Comparison of ENCODE assay signal across 20 cellular contexts in the genomic region with DNA sequence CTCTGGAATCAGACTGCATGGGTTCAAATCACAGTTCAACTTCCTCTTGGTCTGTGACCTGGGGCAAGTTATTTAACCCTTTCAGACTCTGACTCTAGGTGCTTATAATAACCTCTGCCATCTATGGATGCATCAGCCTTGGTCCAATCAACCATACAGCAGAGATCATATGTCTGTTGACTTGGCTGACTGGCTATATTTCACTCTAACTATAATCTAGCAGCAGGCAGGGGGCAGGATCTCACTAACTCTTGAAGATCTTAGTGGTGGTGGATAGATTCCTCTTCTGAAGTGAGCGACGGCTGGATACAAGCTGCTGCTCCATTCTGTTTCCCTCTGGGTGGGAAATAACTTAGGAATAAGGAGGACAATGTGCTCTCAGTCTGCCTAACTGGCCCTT.
A peak's percentile ranks its signal among the peaks of the same experiment; 100 is the strongest.
DNase-seq lines count a peak whose midpoint lies in the region; ATAC-seq, FAIRE-seq and TF ChIP-seq lines count a peak whose summit lies in the region.
"Had no signal": no experiment of that assay in that cellular context is flagged by ENCODE, and none has a peak within 500 bp of the region (broad histone marks: within the 10 kb centered on the region; RNA-seq: fewer than 3 reads in every experiment).

No MANE protein-coding gene starts in this region.

- H3K36me3 Mint-ChIP-seq in GM23338 (ENCODE audit: low read depth), result no peaks in the 10 kb centered on the region
- H3K36me3 Mint-ChIP-seq in progenitor cell of endocrine pancreas (ENCODE audit: insufficient read depth), result no peaks in the 10 kb centered on the region

- FAIRE-seq in HTR-8/SVneo (lab: Jason Lieb, UNC), result peak; percentile 63
- FAIRE-seq: D721Med, G401.6, GM18507 had no signal

- DNase-seq in GM23338 (ENCODE audit: low spot score) (no peak), HTR-8/SVneo (ENCODE audit: insufficient read length, low spot score) (no peak), OCI-M1 (lab: John Stamatoyannopoulos, UW) (peak; percentile 22), progenitor cell of endocrine pancreas (ENCODE audit: low spot score, unreplicated experiment) (no peak), posterior vena cava (ENCODE audit: low spot score) (no peak), midbrain (lab: John Stamatoyannopoulos, UW) (no peak)
- DNase-seq: CD8-positive, alpha-beta T cell; DND-41; HFFc6; NCI-H1436; NCI-H2029 treated with DMSO at 0.1 percent for 48 hours; NCI-H226; PC-9 had no signal

- no peaks in the 10 kb centered on the region for H3K36me3 ChIP-seq in GM23338 (ENCODE audit: insufficient read depth)
- H3K36me3 ChIP-seq: SJSA1 had no signal

- H3K4me1 ChIP-seq in GM23338 (ENCODE audit: insufficient read depth), result no peaks in the 10 kb centered on the region
- H3K4me1 ChIP-seq: SJSA1 had no signal

- H3K4me3 Mint-ChIP-seq in GM23338 (no peak overlapping the region), progenitor cell of endocrine pancreas (ENCODE audit: low read depth) (no peak overlapping the region)
- H3K4me3 Mint-ChIP-seq: CD8-positive, alpha-beta T cell; HFFc6; IgD-negative memory B cell had no signal

- ATAC-seq in GM23338, result no peak
- no peak for ATAC-seq in HG02973 (IDR thresholded peaks at IDR 0.05; ENCODE audit: unreplicated experiment)
- ATAC-seq: CD8-positive, alpha-beta T cell; GM12878 had no signal

- peak overlapping the region; percentile 57 for H2AFZ ChIP-seq in GM23338
- H2AFZ ChIP-seq: PC-9 had no signal

- H3K27me3 Mint-ChIP-seq in GM23338 (ENCODE audit: insufficient read depth, low read depth, poor library complexity) (no peaks in the 10 kb centered on the region), progenitor cell of endocrine pancreas (no peaks in the 10 kb centered on the region)

- H3F3A ChIP-seq in GM23338 (replicated peaks; ENCODE audit: low read depth), result no peaks in the 10 kb centered on the region

- H3K79me2 ChIP-seq in GM23338 (replicated peaks; ENCODE audit: insufficient read depth), result no peaks in the 10 kb centered on the region

- TF ChIP-seq CTCF in GM23338 (conservative IDR thresholded peaks at IDR 0.05; ENCODE audit: low read depth in 2 of 2), result peak in 1 of 2 experiments; percentile 24; a peak in 2 of 4 replicates
- TF ChIP-seq CTCF in progenitor cell of endocrine pancreas (IDR thresholded peaks at IDR 0.05; ENCODE audit: unreplicated experiment), result no peak

- no peaks in the 10 kb centered on the region for H3K27me3 ChIP-seq in GM23338 (ENCODE audit: insufficient read depth)

- no peaks in the 10 kb centered on the region for H3K4me1 Mint-ChIP-seq in GM23338
- peaks cover 40% of the 10 kb centered on the region for H3K4me1 Mint-ChIP-seq in progenitor cell of endocrine pancreas (ENCODE audit: low read depth)
- H3K4me1 Mint-ChIP-seq: IgD-negative memory B cell had no signal

- H3K9me2 ChIP-seq in GM23338 (ENCODE audit: insufficient read depth), result no peaks in the 10 kb centered on the region

- H3K9me3 Mint-ChIP-seq in GM23338 (no peaks in the 10 kb centered on the region), progenitor cell of endocrine pancreas (ENCODE audit: low read depth) (no peaks in the 10 kb centered on the region)
- H3K9me3 Mint-ChIP-seq: CD8-positive, alpha-beta T cell; HFFc6; IgD-negative memory B cell had no signal

- no peak overlapping the region for H3K4me2 ChIP-seq in GM23338
- H3K4me2 ChIP-seq: PC-9 had no signal

- H3K27ac ChIP-seq in GM23338 (ENCODE audit: low read depth), result no peak overlapping the region
- H3K27ac ChIP-seq: PC-9, SJSA1 had no signal

- H3K27ac Mint-ChIP-seq in GM23338 (no peak overlapping the region), progenitor cell of endocrine pancreas (peak overlapping the region; percentile 65)
- H3K27ac Mint-ChIP-seq: CD8-positive, alpha-beta T cell; HFFc6; IgD-negative memory B cell had no signal

- no peaks in the 10 kb centered on the region for H4K20me1 ChIP-seq in GM23338 (replicated peaks; ENCODE audit: insufficient read depth)

- intact Hi-C loops in posterior vena cava (cut with DNase I), result no loop called here

- H3K4me3 ChIP-seq in GM23338, result no peak overlapping the region
- H3K4me3 ChIP-seq: GM12878, PC-9, SJSA1 had no signal

TF ChIP-seq in GM23338, 12 proteins besides CTCF, POLR2A, EP300 and RAD21:
- TF ChIP-seq, protein P1, sequence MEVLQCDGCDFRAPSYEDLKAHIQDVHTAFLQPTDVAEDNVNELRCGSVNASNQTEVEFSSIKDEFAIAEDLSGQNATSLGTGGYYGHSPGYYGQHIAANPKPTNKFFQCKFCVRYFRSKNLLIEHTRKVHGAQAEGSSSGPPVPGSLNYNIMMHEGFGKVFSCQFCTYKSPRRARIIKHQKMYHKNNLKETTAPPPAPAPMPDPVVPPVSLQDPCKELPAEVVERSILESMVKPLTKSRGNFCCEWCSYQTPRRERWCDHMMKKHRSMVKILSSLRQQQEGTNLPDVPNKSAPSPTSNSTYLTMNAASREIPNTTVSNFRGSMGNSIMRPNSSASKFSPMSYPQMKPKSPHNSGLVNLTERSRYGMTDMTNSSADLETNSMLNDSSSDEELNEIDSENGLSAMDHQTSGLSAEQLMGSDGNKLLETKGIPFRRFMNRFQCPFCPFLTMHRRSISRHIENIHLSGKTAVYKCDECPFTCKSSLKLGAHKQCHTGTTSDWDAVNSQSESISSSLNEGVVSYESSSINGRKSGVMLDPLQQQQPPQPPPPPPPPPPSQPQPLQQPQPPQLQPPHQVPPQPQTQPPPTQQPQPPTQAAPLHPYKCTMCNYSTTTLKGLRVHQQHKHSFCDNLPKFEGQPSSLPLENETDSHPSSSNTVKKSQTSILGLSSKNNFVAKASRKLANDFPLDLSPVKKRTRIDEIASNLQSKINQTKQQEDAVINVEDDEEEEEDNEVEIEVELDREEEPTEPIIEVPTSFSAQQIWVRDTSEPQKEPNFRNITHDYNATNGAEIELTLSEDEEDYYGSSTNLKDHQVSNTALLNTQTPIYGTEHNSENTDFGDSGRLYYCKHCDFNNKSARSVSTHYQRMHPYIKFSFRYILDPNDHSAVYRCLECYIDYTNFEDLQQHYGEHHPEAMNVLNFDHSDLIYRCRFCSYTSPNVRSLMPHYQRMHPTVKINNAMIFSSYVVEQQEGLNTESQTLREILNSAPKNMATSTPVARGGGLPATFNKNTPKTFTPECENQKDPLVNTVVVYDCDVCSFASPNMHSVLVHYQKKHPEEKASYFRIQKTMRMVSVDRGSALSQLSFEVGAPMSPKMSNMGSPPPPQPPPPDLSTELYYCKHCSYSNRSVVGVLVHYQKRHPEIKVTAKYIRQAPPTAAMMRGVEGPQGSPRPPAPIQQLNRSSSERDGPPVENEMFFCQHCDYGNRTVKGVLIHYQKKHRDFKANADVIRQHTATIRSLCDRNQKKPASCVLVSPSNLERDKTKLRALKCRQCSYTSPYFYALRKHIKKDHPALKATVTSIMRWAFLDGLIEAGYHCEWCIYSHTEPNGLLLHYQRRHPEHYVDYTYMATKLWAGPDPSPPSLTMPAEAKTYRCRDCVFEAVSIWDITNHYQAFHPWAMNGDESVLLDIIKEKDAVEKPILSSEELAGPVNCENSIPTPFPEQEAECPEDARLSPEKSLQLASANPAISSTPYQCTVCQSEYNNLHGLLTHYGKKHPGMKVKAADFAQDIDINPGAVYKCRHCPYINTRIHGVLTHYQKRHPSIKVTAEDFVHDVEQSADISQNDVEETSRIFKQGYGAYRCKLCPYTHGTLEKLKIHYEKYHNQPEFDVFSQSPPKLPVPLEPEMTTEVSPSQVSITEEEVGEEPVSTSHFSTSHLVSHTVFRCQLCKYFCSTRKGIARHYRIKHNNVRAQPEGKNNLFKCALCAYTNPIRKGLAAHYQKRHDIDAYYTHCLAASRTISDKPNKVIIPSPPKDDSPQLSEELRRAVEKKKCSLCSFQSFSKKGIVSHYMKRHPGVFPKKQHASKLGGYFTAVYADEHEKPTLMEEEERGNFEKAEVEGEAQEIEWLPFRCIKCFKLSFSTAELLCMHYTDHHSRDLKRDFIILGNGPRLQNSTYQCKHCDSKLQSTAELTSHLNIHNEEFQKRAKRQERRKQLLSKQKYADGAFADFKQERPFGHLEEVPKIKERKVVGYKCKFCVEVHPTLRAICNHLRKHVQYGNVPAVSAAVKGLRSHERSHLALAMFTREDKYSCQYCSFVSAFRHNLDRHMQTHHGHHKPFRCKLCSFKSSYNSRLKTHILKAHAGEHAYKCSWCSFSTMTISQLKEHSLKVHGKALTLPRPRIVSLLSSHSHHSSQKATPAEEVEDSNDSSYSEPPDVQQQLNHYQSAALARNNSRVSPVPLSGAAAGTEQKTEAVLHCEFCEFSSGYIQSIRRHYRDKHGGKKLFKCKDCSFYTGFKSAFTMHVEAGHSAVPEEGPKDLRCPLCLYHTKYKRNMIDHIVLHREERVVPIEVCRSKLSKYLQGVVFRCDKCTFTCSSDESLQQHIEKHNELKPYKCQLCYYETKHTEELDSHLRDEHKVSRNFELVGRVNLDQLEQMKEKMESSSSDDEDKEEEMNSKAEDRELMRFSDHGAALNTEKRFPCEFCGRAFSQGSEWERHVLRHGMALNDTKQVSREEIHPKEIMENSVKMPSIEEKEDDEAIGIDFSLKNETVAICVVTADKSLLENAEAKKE (CRISPR knock-in tag; IDR thresholded peaks at IDR 0.05), result no peak
- TF ChIP-seq CREB1 (CRISPR knock-in tag; IDR thresholded peaks at IDR 0.05; ENCODE audit: low read depth) (no peak), STAT1 (IDR thresholded peaks at IDR 0.05; ENCODE audit: unreplicated experiment) (no peak), JUNB (IDR thresholded peaks at IDR 0.05; ENCODE audit: unreplicated experiment) (no peak)
